30 cellular contexts compared by ENCODE assay signal in the genomic region with DNA sequence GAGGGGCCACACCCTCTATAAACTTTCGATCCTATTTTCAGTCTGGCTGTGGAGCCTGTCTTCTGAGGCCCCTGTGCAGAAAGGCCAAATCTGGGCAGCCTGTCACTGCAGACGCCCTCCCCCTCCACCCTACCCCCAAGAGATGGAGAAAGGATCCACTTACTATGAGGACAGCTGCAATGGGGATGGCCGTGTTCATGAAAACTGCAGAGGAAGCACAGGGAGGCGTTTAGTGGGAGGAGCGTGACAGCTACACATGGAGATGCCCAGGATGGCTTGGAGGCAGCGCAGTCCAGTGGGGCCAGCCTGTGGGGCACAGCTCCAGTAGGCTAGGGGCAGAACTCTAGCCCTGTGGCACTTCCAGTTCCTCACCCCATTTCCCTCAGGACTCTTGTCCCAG. TPM values are rescaled to one million over a fixed set of nuclear protein-coding genes. Genes with fewer than 3 reads are reported as not detected.
DNase-seq lines count a peak whose midpoint lies in the region; ATAC-seq and TF ChIP-seq lines count a peak whose summit lies in the region.
"Had no signal": no experiment of that assay in that cellular context is flagged by ENCODE, and none has a peak within 500 bp of the region (broad histone marks: within the 10 kb centered on the region; RNA-seq: fewer than 3 reads in every experiment).

No MANE protein-coding gene starts in this region.

- TF ChIP-seq CTCF in uterus (IDR thresholded peaks at IDR 0.05) (no peak), suprapubic skin (IDR thresholded peaks at IDR 0.05) (no peak)

- H3K9ac ChIP-seq in GM23248 = no peak overlapping the region

- no peak for TF ChIP-seq POLR2A in uterus (IDR thresholded peaks at IDR 0.05)
- TF ChIP-seq POLR2A in suprapubic skin (IDR thresholded peaks at IDR 0.05) = no peak

- intact Hi-C loops in uterus (cut with DNase I; ENCODE audit: low total_unique reads) = no loop called here

- WGBS in suprapubic skin = 60% methylated on average over 6 of the region's 6 CpGs
- 26 to 28% methylated on average over 6 of the region's 6 CpGs for WGBS in GM23248 (ENCODE audit: low coverage in 1 of 2, low lambda C conversion rate in 2 of 2, missing lambda C conversion rate in 2 of 2), 2 experiments

- H3K9me3 ChIP-seq in uterus = no peaks in the 10 kb centered on the region
- H3K9me3 ChIP-seq in suprapubic skin = no peaks in the 10 kb centered on the region
- H3K9me3 ChIP-seq in GM23248 (ENCODE audit: low read depth) = no peaks in the 10 kb centered on the region
- H3K9me3 ChIP-seq: esophagus squamous epithelium, upper lobe of right lung had no signal

- no peaks in the 10 kb centered on the region for H3F3A ChIP-seq in GM23248 (ENCODE audit: insufficient read depth)

- no peak for TF ChIP-seq EP300 in suprapubic skin (IDR thresholded peaks at IDR 0.05)

- H3K27ac ChIP-seq in cingulate gyrus (ENCODE audit: low read depth, low read length) (peak overlapping the region; percentile 12), uterus (peak overlapping the region; percentile 23 to 55), suprapubic skin (no peak overlapping the region), GM23248 (no peak overlapping the region)
- H3K27ac ChIP-seq: hepatocyte, SK-N-MC, upper lobe of right lung had no signal

- H3K4me2 ChIP-seq in GM23248 (ENCODE audit: unreplicated experiment) = no peak overlapping the region
- H3K4me2 ChIP-seq: hepatocyte had no signal

- no peaks in the 10 kb centered on the region for H3K4me1 ChIP-seq in uterus
- H3K4me1 ChIP-seq in suprapubic skin = no peaks in the 10 kb centered on the region
- no peaks in the 10 kb centered on the region for H3K4me1 ChIP-seq in GM23248 (ENCODE audit: insufficient read depth)
- H3K4me1 ChIP-seq: upper lobe of right lung had no signal

- H3K79me2 ChIP-seq in GM23248 (ENCODE audit: insufficient read depth) = no peaks in the 10 kb centered on the region
- H3K79me2 ChIP-seq: hepatocyte had no signal

- H3K4me3 ChIP-seq in uterus (no peak overlapping the region), suprapubic skin (no peak overlapping the region), GM23248 (no peak overlapping the region)
- H3K4me3 ChIP-seq: esophagus squamous epithelium, hepatocyte, K562, upper lobe of right lung had no signal

- no peak overlapping the region for H2AFZ ChIP-seq in GM23248
- H2AFZ ChIP-seq: hepatocyte had no signal

- H3K36me3 ChIP-seq in uterus = no peaks in the 10 kb centered on the region
- no peaks in the 10 kb centered on the region for H3K36me3 ChIP-seq in suprapubic skin
- H3K36me3 ChIP-seq in GM23248 (ENCODE audit: low read depth) = no peaks in the 10 kb centered on the region
- H3K36me3 ChIP-seq: esophagus squamous epithelium, upper lobe of right lung had no signal

- H4K20me1 ChIP-seq in GM23248 (ENCODE audit: insufficient read depth) = no peaks in the 10 kb centered on the region

- in situ Hi-C loops in GM23248 (cut with MboI) = no loop called here

- no peak for ATAC-seq in HG02623 (IDR thresholded peaks at IDR 0.05; ENCODE audit: unreplicated experiment)
- ATAC-seq: CD8-positive, alpha-beta T cell; K562; stimulated activated naive B cell treated with anti-CD40 and anti-IgM and Interleukin-4, amounts not matched to agents 10 μg/mL and 1 μg/mL and 100 μg/mL, for 72 hours had no signal

- no peaks in the 10 kb centered on the region for H3K9me2 ChIP-seq in GM23248 (ENCODE audit: insufficient read depth)

- DNase-seq in NCI-H2107 treated with DMSO at 0.1 percent for 48 hours (lab: John Stamatoyannopoulos, UW; ENCODE audit: unreplicated experiment) (peak; percentile 23), NCI-H2107 (lab: John Stamatoyannopoulos, UW) (no peak), NCI-H2171 treated with DMSO at 0.1 percent for 48 hours (lab: John Stamatoyannopoulos, UW) (peak; percentile 48), uterus (no peak), suprapubic skin (ENCODE audit: low spot score in 2 of 2) (no peak), GM23248 (no peak)
- DNase-seq: activated CD4-positive, alpha-beta T cell treated with anti-CD3 and anti-CD28 coated beads for 4 hours; activated CD8-positive, alpha-beta memory T cell treated with anti-CD3 and anti-CD28 coated beads for 24 hours; activated effector memory CD4-positive, alpha-beta T cell treated with anti-CD3 and anti-CD28 coated beads, Interleukin-2, amount 50 U/mL, for 16 hours; activated naive CD8-positive, alpha-beta T cell treated with anti-CD3 and anti-CD28 coated beads, Interleukin-2, amount 10 ng/mL, durations not matched to agents 7 days and 5 days; AML-193; CD8-positive, alpha-beta T cell; central memory CD4-positive, alpha-beta T cell; esophagus squamous epithelium; foreskin melanocyte; mesenchymal stem cell; MM.1S; naive B cell; NCI-H146; NCI-H748 treated with DMSO at 0.1 percent for 48 hours; RPMI8226; stimulated activated naive B cell treated with anti-CD40 and anti-IgM and Interleukin-4, amounts not matched to agents 10 μg/mL and 1 μg/mL and 100 μg/mL, for 72 hours; T-helper 2 cell; upper lobe of right lung had no signal

- no peaks in the 10 kb centered on the region for H3K27me3 ChIP-seq in uterus
- peaks cover 3% of the 10 kb centered on the region for H3K27me3 ChIP-seq in suprapubic skin
- no peaks in the 10 kb centered on the region; the same call in none of the 2 replicates for H3K27me3 ChIP-seq in GM23248 (replicated peaks; ENCODE audit: insufficient read depth)
- H3K27me3 ChIP-seq: hepatocyte, upper lobe of right lung had no signal

RNA-seq across cellular contexts. Expression of a gene that starts 43.6 kb away (rescaled TPM):
- total RNA-seq in uterus (1 to 10 TPM in 1 of 4 donors, under 1 TPM in 1, not detected in 2; 0.83 to 3.9 TPM), suprapubic skin (1 to 10 TPM; 1.7 to 5.1 (median 2.4) TPM)
- total RNA-seq in GM23248 (2014; rRNA removed; shearing (Covaris generic)) = not detected in 2 replicates
- polyA plus RNA-seq in GM23248 (2016; fragmentation: Nextera tagmentation; extraction: Ambion mirVana) = not detected in 2 replicates

RNA-seq across cellular contexts. Expression of a gene that starts 44.6 kb away (rescaled TPM):
- total RNA-seq in uterus (1 to 10 TPM in 2 of 4 donors, under 1 TPM in 1, not detected in 1; under 0.01 to 5.5 (median 1.9) TPM), suprapubic skin (under 1 TPM in 1 of 4 donors, not detected in 3; 0.42 TPM)
- not detected in 2 replicates for total RNA-seq in GM23248 (2014; rRNA removed; shearing (Covaris generic))
- not detected in 2 replicates for polyA plus RNA-seq in GM23248 (2016; fragmentation: Nextera tagmentation; extraction: Ambion mirVana)
- total RNA-seq: A172; activated naive CD8-positive, alpha-beta T cell treated with anti-CD3 and anti-CD28 coated beads, Interleukin-2, amount 10 ng/mL, durations not matched to agents 7 days and 5 days; CD8-positive, alpha-beta T cell; K562 had no signal
- polyA plus RNA-seq: hepatocyte, K562 had no signal

Comparison
In these comparisons a context has a peak if more than half of its experiments do, and no peak if none do; other contexts are left out.
1. DNase-seq: peak in NCI-H2107 treated with DMSO at 0.1 percent for 48 hours (single experiment) and NCI-H2171 treated with DMSO at 0.1 percent for 48 hours (single experiment); none in NCI-H2107 (single experiment), uterus (0 of 2), suprapubic skin (0 of 2) and GM23248 (single experiment).
2. H3K27ac ChIP-seq: peak in cingulate gyrus (single experiment) and uterus (2 of 2); none in suprapubic skin (single experiment) and GM23248 (single experiment).